ENCODE assay signal across 14 cellular contexts in genomic region chr12:89893972-89894706, GRCh38.
DNase-seq lines count a peak whose midpoint lies in the region; ATAC-seq and TF ChIP-seq lines count a peak whose summit lies in the region.
"Had no signal": no experiment of that assay in that cellular context is flagged by ENCODE, and none has a peak within 500 bp of the region (broad histone marks: within the 10 kb centered on the region; RNA-seq: fewer than 3 reads in every experiment).

No MANE protein-coding gene starts in this region.

- peak; percentile 8 for DNase-seq in 8988T
- peak; percentile 4 for DNase-seq in HFFc6
- no peak for DNase-seq in activated naive CD8-positive, alpha-beta T cell treated with anti-CD3 and anti-CD28 coated beads, Interleukin-2, amount 50 U/mL, for 24 hours
- peak; percentile 44 for DNase-seq in fibroblast of villous mesenchyme (ENCODE audit: low read depth)
- DNase-seq in ureter (ENCODE audit: low spot score) = no peak
- DNase-seq in T-helper 1 cell = no peak
- no peak for DNase-seq in testis
- DNase-seq: amygdala, DND-41, MV-4-11, NCI-H2227 treated with DMSO at 0.1 percent for 48 hours, right cardiac atrium had no signal

- no peaks in the 10 kb centered on the region for H3K27me3 ChIP-seq in testis

- TF ChIP-seq CTCF in HFFc6 (IDR thresholded peaks at IDR 0.05) (no peak), fibroblast of villous mesenchyme (IDR thresholded peaks at IDR 0.05; ENCODE audit: insufficient read depth, low read depth, low read length) (no peak), testis (IDR thresholded peaks at IDR 0.05) (no peak)

- H3K4me1 Mint-ChIP-seq in HFFc6 (ENCODE audit: low read depth) = peaks cover 32% of the 10 kb centered on the region
- peaks cover 15% of the 10 kb centered on the region for H3K4me1 Mint-ChIP-seq in activated naive CD8-positive, alpha-beta T cell treated with anti-CD3 and anti-CD28 coated beads, Interleukin-2, amount 50 U/mL, for 24 hours

- no peak overlapping the region for H3K27ac ChIP-seq in testis

- H3K4me1 ChIP-seq in testis = no peaks in the 10 kb centered on the region

- TF ChIP-seq POLR2A in testis (IDR thresholded peaks at IDR 0.05) = no peak

- H3K36me3 ChIP-seq in testis (ENCODE audit: low read depth, missing control alignments) = no peaks in the 10 kb centered on the region

- ATAC-seq in activated naive CD8-positive, alpha-beta T cell treated with anti-CD3 and anti-CD28 coated beads, Interleukin-2, amount 50 U/mL, for 24 hours = no peak
- ATAC-seq in HG02970 (IDR thresholded peaks at IDR 0.05; ENCODE audit: low FRiP score, unreplicated experiment) = no peak
- ATAC-seq: right cardiac atrium had no signal

- H3K27ac Mint-ChIP-seq in HFFc6 = peak overlapping the region; percentile 53
- H3K27ac Mint-ChIP-seq in activated naive CD8-positive, alpha-beta T cell treated with anti-CD3 and anti-CD28 coated beads, Interleukin-2, amount 50 U/mL, for 24 hours = peak overlapping the region; percentile 24
- H3K27ac Mint-ChIP-seq: type B pancreatic cell had no signal

- H3K4me3 ChIP-seq in fibroblast of villous mesenchyme (ENCODE audit: low read depth, low read length) (no peak overlapping the region), testis (no peak overlapping the region)

- 87 to 95% methylated on average over 1 of the region's 1 CpG for WGBS in testis, 2 donors

- H3K36me3 Mint-ChIP-seq in HFFc6 (ENCODE audit: low read depth) = peaks cover 8% of the 10 kb centered on the region; the same call in 1 of the 2 replicates
- peaks cover 1% of the 10 kb centered on the region for H3K36me3 Mint-ChIP-seq in activated naive CD8-positive, alpha-beta T cell treated with anti-CD3 and anti-CD28 coated beads, Interleukin-2, amount 50 U/mL, for 24 hours (ENCODE audit: low read depth)
- H3K36me3 Mint-ChIP-seq: type B pancreatic cell had no signal

- H3K9me3 Mint-ChIP-seq in HFFc6 = peaks cover 4% of the 10 kb centered on the region; the same call in 1 of the 2 replicates
- H3K9me3 Mint-ChIP-seq in activated naive CD8-positive, alpha-beta T cell treated with anti-CD3 and anti-CD28 coated beads, Interleukin-2, amount 50 U/mL, for 24 hours = peaks cover 8% of the 10 kb centered on the region

- no peaks in the 10 kb centered on the region for H3K9me3 ChIP-seq in testis

- H3K27me3 Mint-ChIP-seq in HFFc6 (ENCODE audit: insufficient read depth) = no peaks in the 10 kb centered on the region; the same call in 1 of the 2 replicates
- H3K27me3 Mint-ChIP-seq in activated naive CD8-positive, alpha-beta T cell treated with anti-CD3 and anti-CD28 coated beads, Interleukin-2, amount 50 U/mL, for 24 hours = peaks cover 2% of the 10 kb centered on the region
- H3K27me3 Mint-ChIP-seq: type B pancreatic cell had no signal

- H3K4me3 Mint-ChIP-seq in HFFc6 = peak overlapping the region; percentile 16; the same call in 1 of the 2 replicates
- H3K4me3 Mint-ChIP-seq in activated naive CD8-positive, alpha-beta T cell treated with anti-CD3 and anti-CD28 coated beads, Interleukin-2, amount 50 U/mL, for 24 hours = no peak overlapping the region
- H3K4me3 Mint-ChIP-seq: type B pancreatic cell had no signal

- intact Hi-C loops in testis (cut with DNase I; ENCODE audit: low total_unique reads) = no loop called here

Comparison
In these comparisons a context has a peak if more than half of its experiments do, and no peak if none do; other contexts are left out.
1. DNase-seq: peak in 8988T (single experiment), HFFc6 (single experiment) and fibroblast of villous mesenchyme (single experiment); none in activated naive CD8-positive, alpha-beta T cell treated with anti-CD3 and anti-CD28 coated beads, Interleukin-2, amount 50 U/mL, for 24 hours (single experiment), ureter (single experiment), T-helper 1 cell (0 of 5) and testis (single experiment).